ENCODE assay signal across 8 cellular contexts in the genomic region with DNA sequence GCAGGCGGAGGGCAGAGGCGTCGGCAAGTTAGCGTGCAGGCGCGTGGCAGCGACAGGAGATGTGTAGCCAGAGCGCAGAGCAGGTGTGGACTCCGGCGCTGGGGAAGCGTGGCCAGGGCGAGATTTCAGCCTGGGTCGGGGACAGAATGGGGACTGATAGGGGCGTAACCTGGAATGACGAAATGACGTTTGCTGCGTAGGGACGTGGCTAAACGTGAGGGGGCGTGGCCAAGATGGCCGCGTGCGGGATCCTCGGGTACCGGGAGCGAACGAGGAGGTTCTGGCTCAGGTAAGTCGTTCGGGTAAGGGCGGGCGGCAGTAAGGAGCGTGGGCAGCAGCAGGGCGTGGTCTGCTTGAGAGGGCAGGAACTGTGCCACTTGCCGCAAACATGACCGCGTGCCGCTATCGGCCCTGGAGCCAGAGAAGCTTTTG.
DNase-seq lines count a peak whose midpoint lies in the region; ATAC-seq and TF ChIP-seq lines count a peak whose summit lies in the region.

No MANE protein-coding gene starts in this region.

- ATAC-seq in GM19324 (IDR thresholded peaks at IDR 0.05; ENCODE audit: low FRiP score, unreplicated experiment) (peak; percentile 76), HG03432 (IDR thresholded peaks at IDR 0.05; ENCODE audit: unreplicated experiment) (peak; percentile 75)

- no peak for TF ChIP-seq CTCF in epithelial cell of esophagus (IDR thresholded peaks at IDR 0.05; ENCODE audit: insufficient read depth, low read depth, low read length, missing control alignments)

- H3K27me3 ChIP-seq in muscle layer of duodenum (ENCODE audit: low read depth, low read length), result no peaks in the 10 kb centered on the region

- peak in 10 of 14 donors; percentile 84 to 99 (median 93) for DNase-seq in C1 segment of cervical spinal cord (lab: John Stamatoyannopoulos, UW)
- peak; percentile 89 to 96 for DNase-seq in NCI-H526 (lab: John Stamatoyannopoulos, UW)
- DNase-seq in activated CD8-positive, alpha-beta memory T cell treated with anti-CD3 and anti-CD28 coated beads for 24 hours, result peak; percentile 96
- DNase-seq in epithelial cell of esophagus (ENCODE audit: low read depth), result peak; percentile 88
- DNase-seq in stimulated activated CD8-positive, alpha-beta memory T cell treated with anti-CD3 and anti-CD28 coated beads, Interleukin-7, amount 100 ng/mL, for 24 hours (ENCODE audit: low read depth), result peak; percentile 63

- peaks cover 0 to 14% of the 10 kb centered on the region in 2 donors for H3K4me1 ChIP-seq in muscle layer of duodenum (ENCODE audit: control insufficient read depth in 1 of 2, insufficient read depth in 2 of 2, low read length in 2 of 2)

- no peaks in the 10 kb centered on the region for H3K9me3 ChIP-seq in muscle layer of duodenum (ENCODE audit: control insufficient read depth in 1 of 2, low read length in 2 of 2)

- peak overlapping the region; percentile 69 for H3K4me3 ChIP-seq in epithelial cell of esophagus (ENCODE audit: low read length)
- H3K4me3 ChIP-seq in muscle layer of duodenum (ENCODE audit: low read depth in 1 of 2, low read length in 2 of 2), result peak overlapping the region; percentile 77 to 87

- H3K27ac ChIP-seq in muscle layer of duodenum (ENCODE audit: low read length), result peak overlapping the region; percentile 99

- H3K36me3 ChIP-seq in muscle layer of duodenum (ENCODE audit: control insufficient read depth in 1 of 2, insufficient read depth in 2 of 2, low read length in 2 of 2), result peaks cover 0 to 9% of the 10 kb centered on the region in 2 donors

Comparison
In these comparisons a context has a peak if more than half of its experiments do, and no peak if none do; other contexts are left out.
1. Peak in every context shown above with its lines: DNase-seq, ATAC-seq, H3K4me3 ChIP-seq and H3K27ac ChIP-seq.